In genomic region chr13:113298001-113298945, GRCh38 we compare ENCODE assay signal across 8 cellular contexts. TPM values are rescaled to one million over a fixed set of nuclear protein-coding genes. Genes with fewer than 3 reads are reported as not detected.
A peak's percentile ranks its signal among the peaks of the same experiment; 100 is the strongest.
DNase-seq lines count a peak whose midpoint lies in the region; ATAC-seq, FAIRE-seq and TF ChIP-seq lines count a peak whose summit lies in the region.

No MANE protein-coding gene starts in this region.

- peak overlapping the region; percentile 94 for H3K4me3 Mint-ChIP-seq in memory B cell

- peaks cover 25% of the 10 kb centered on the region for H3K4me1 Mint-ChIP-seq in memory B cell

- DNase-seq in BE2C: no peak
- DNase-seq in K562 (ENCODE audit: extremely low read depth in 1 of 4, low spot score in 3 of 4): peak in 3 of 4 experiments; percentile 26 to 70 (median 60)
- no peak for DNase-seq in memory B cell (ENCODE audit: low spot score in 2 of 2)
- no peak for DNase-seq in NCI-H774 (lab: John Stamatoyannopoulos, UW)
- no peak for DNase-seq in NOMO-1 treated with dmso at 0.1 percent for 144 hours (lab: John Stamatoyannopoulos, UW; ENCODE audit: unreplicated experiment)

- H3K4me3 ChIP-seq in BE2C (ENCODE audit: low read depth, low read length): peak overlapping the region; percentile 96
- peak overlapping the region; percentile 87 for H3K4me3 ChIP-seq in K562

- TF ChIP-seq CTCF in BE2C (IDR thresholded peaks at IDR 0.05; ENCODE audit: low read depth, low read length) (no peak), K562 (IDR thresholded peaks at IDR 0.05 in 2 of 3, conservative IDR thresholded peaks at IDR 0.05 in 1 of 3; ENCODE audit: insufficient read depth in 2 of 3, low read depth in 1 of 3, low read length in 3 of 3) (no peak)

- H3K9me1 ChIP-seq in K562 (ENCODE audit: control insufficient read depth, insufficient read depth, low read length): no peaks in the 10 kb centered on the region

- peaks cover 2% of the 10 kb centered on the region for H3K27me3 Mint-ChIP-seq in memory B cell

- no peak for TF ChIP-seq EP300 in Ishikawa (IDR thresholded peaks at IDR 0.05; ENCODE audit: borderline replicate concordance)
- no peak for TF ChIP-seq EP300 in K562 (IDR thresholded peaks at IDR 0.05; ENCODE audit: low read length)

- H3K79me2 ChIP-seq in K562 (ENCODE audit: control insufficient read depth, insufficient read depth, low read length): peaks cover 45% of the 10 kb centered on the region

- FAIRE-seq in K562 (lab: Jason Lieb, UNC): peak; percentile 32

- H3K4me1 ChIP-seq in BE2C (no peaks in the 10 kb centered on the region), K562 (replicated peaks in 1 of 2; ENCODE audit: control insufficient read depth in 2 of 2, insufficient read depth in 2 of 2, low read length in 2 of 2) (peaks cover 4 to 22% of the 10 kb centered on the region in 2 experiments; a peak in 4 of 5 replicates)

- ATAC-seq in K562 (peak; percentile 48), memory B cell (ENCODE audit: low read depth) (no peak), GM18909 (IDR thresholded peaks at IDR 0.05; ENCODE audit: poor library complexity, unreplicated experiment) (no peak), HG02884 (IDR thresholded peaks at IDR 0.05; ENCODE audit: unreplicated experiment) (no peak)

- TF ChIP-seq POLR2A in K562 (conservative IDR thresholded peaks at IDR 0.05): no peak

- H3K9me3 Mint-ChIP-seq in memory B cell: peaks cover 1% of the 10 kb centered on the region

- peak overlapping the region; percentile 79 to 96 for H3K9ac ChIP-seq in K562 (ENCODE audit: insufficient read depth in 1 of 2, low read depth in 2 of 2, low read length in 2 of 2)

- H3K9me3 ChIP-seq in BE2C (no peaks in the 10 kb centered on the region), K562 (replicated peaks; ENCODE audit: control insufficient read depth, insufficient read depth, low read depth, low read length) (no peaks in the 10 kb centered on the region)

- TF ChIP-seq RAD21 in Ishikawa (IDR thresholded peaks at IDR 0.05; ENCODE audit: low read depth) (no peak), K562 (CRISPR knock-in tag; conservative IDR thresholded peaks at IDR 0.05 in 1 of 2, IDR thresholded peaks at IDR 0.05 in 1 of 2) (no peak)

- 0 out of 2 replicates have a peak, but pooled peaks cover 4% of the 10 kb centered on the region for H4K20me1 ChIP-seq in K562 (replicated peaks; ENCODE audit: control insufficient read depth, insufficient read depth, low read length)

- in situ Hi-C loops in K562 (cut with MboI): no loop called here

- TSS peak; percentile 77 for BruUV-seq in K562 (replicated peaks; lab: Mats Ljungman, UMichigan)

- no peaks in the 10 kb centered on the region for H3K36me3 ChIP-seq in BE2C
- H3K36me3 ChIP-seq in K562 (ENCODE audit: control insufficient read depth, insufficient read depth, low read length): peaks cover 14% of the 10 kb centered on the region; the same call in 2 of the 3 replicates

- POLR2A ChIA-PET in K562 (lab: Yijun Ruan, JAX): interaction anchor here (0.7 kb wide), 1 partner anchor 15 kb away, joined by 3 read pairs; no protein-coding TSS in a partner anchor

- peak overlapping the region; percentile 96 for H3K27ac Mint-ChIP-seq in memory B cell

- intact Hi-C loops in K562 (cut with micrococcal nuclease): loop anchor here (5.0 kb wide), 1 partner anchor 59 kb away; no protein-coding TSS in a partner anchor

- H3K36me3 Mint-ChIP-seq in memory B cell: peaks cover 4% of the 10 kb centered on the region

- H3K27ac ChIP-seq in K562 (ENCODE audit: extremely low read depth, low read depth, low read length): peak overlapping the region; percentile 70

- no peak overlapping the region for H2AFZ ChIP-seq in K562 (ENCODE audit: low read depth, low read length)

- H3K4me2 ChIP-seq in K562 (ENCODE audit: insufficient read depth, low read length): peak overlapping the region; percentile 88

- H3K27me3 ChIP-seq in BE2C (peaks cover 2% of the 10 kb centered on the region), K562 (ENCODE audit: control insufficient read depth in 2 of 2, insufficient read depth in 2 of 2, low read length in 2 of 2) (no peaks in the 10 kb centered on the region)

- 6% methylated on average over 16 of the region's 21 CpGs for WGBS in K562 (ENCODE audit: insufficient coverage, low coverage, missing lambda C conversion rate)

- CTCF ChIA-PET in K562 (lab: Yijun Ruan, JAX; ENCODE audit: low intra/inter-chr PET ratio): interaction anchor here (0.7 kb wide), 1 partner anchor 88 kb away, joined by 3 read pairs; no protein-coding TSS in a partner anchor

TF ChIP-seq in Ishikawa, 13 proteins besides CTCF, POLR2A, EP300 and RAD21 (continues in another document):
- TF ChIP-seq FOXM1 (IDR thresholded peaks at IDR 0.05; ENCODE audit: borderline replicate concordance, low read depth): no peak
- TF ChIP-seq USF1 (IDR thresholded peaks at IDR 0.05): 0 out of 2 replicates have a peak, but pooled peaks have one; percentile 11
- no peak for TF ChIP-seq YY1 (IDR thresholded peaks at IDR 0.05; ENCODE audit: low read depth)
- TF ChIP-seq MAX (IDR thresholded peaks at IDR 0.05): peak; percentile 28; the same call in 1 of the 2 replicates
- TF ChIP-seq TAF1 (IDR thresholded peaks at IDR 0.05; ENCODE audit: low read depth): no peak
- no peak for TF ChIP-seq EGR1 (IDR thresholded peaks at IDR 0.05)

TF ChIP-seq in K562, 482 proteins besides CTCF, POLR2A, EP300 and RAD21 (continues in another document):
- TF ChIP-seq VEZF1 (CRISPR knock-in tag; IDR thresholded peaks at IDR 0.05) (peak; percentile 88), ZBTB9 (CRISPR knock-in tag; IDR thresholded peaks at IDR 0.05) (no peak), ZBTB43 (CRISPR knock-in tag; IDR thresholded peaks at IDR 0.05) (no peak), HINFP (tag; conservative IDR thresholded peaks at IDR 0.05; ENCODE audit: low read depth) (no peak), SNAPC5 (CRISPR knock-in tag; IDR thresholded peaks at IDR 0.05) (no peak)

RNA-seq across cellular contexts. Expression of gene LAMP1, which starts 1.2 kb away (rescaled TPM):
- polyA plus RNA-seq in BE2C (2012; ENCODE audit: insufficient read depth, insufficient read length, low read depth): 138 TPM
- total RNA-seq in K562 (2011; cell fraction: chromatin; rRNA removed; ENCODE audit: low replicate concordance): 39.3 and 68.8 TPM in 2 replicates
- total RNA-seq in K562 (2011; cell fraction: nucleolus; rRNA removed): 77.8 and 96.6 TPM in 2 replicates
- 63.7 and 74.4 TPM in 2 replicates for total RNA-seq in K562 (2011; cell fraction: nucleoplasm; rRNA removed)
- total RNA-seq in K562 (2014; rRNA removed): 30.9 and 32.5 TPM in 2 replicates
- 19.5 and 22.1 TPM in 2 replicates for total RNA-seq in K562 (2014; rRNA removed; fragmentation: Illumina TruSeq; extraction: Trizol)
- 34.8 and 35.6 TPM in 2 replicates for total RNA-seq in K562 (2015; rRNA removed; fragmentation: Illumina TruSeq; extraction: Trizol)
- total RNA-seq in K562 (2021): 63.7 and 70.1 TPM in 2 replicates
- 23.2 and 27.6 TPM in 2 replicates for polyA plus RNA-seq in K562 (2011; rRNA removed)
- polyA plus RNA-seq in K562 (2011; cell fraction: cytosol; rRNA removed): 15.1 and 27.9 TPM in 2 replicates
- 16.6 and 19.4 TPM in 2 replicates for polyA plus RNA-seq in K562 (2011; cell fraction: nucleus; rRNA removed)
- polyA plus RNA-seq in K562 (2012): 54.3 and 67.2 TPM in 2 replicates
- 31.5 and 40.4 TPM in 2 replicates for polyA plus RNA-seq in K562 (2014; fragmentation: Illumina TruSeq; extraction: Trizol)
- polyA plus RNA-seq in K562 (2014; fragmentation: Nextera tagmentation; extraction: Ambion mirVana): 1 to 10 TPM; 2.2 to 2.5 TPM
- 28.7 and 30.5 TPM in 2 replicates for polyA plus RNA-seq in K562 (2014; rRNA removed)
- polyA minus RNA-seq in K562 (2011; rRNA and poly(A)+ RNA removed): 18.6 and 26.5 TPM in 2 replicates
- 20.0 and 28.4 TPM in 2 replicates for polyA minus RNA-seq in K562 (2011; cell fraction: cytosol; rRNA and poly(A)+ RNA removed)
- 5.0 and 7.4 TPM in 2 replicates for polyA minus RNA-seq in K562 (2011; cell fraction: nucleus; rRNA and poly(A)+ RNA removed)

Comparison
In these comparisons a context has a peak if more than half of its experiments do, and no peak if none do; other contexts are left out.
1. DNase-seq: peak in K562 (3 of 4); none in BE2C (single experiment), memory B cell (0 of 2), NCI-H774 (single experiment) and NOMO-1 treated with dmso at 0.1 percent for 144 hours (single experiment).